ENCODE assay signal across 10 cellular contexts in the genomic region with DNA sequence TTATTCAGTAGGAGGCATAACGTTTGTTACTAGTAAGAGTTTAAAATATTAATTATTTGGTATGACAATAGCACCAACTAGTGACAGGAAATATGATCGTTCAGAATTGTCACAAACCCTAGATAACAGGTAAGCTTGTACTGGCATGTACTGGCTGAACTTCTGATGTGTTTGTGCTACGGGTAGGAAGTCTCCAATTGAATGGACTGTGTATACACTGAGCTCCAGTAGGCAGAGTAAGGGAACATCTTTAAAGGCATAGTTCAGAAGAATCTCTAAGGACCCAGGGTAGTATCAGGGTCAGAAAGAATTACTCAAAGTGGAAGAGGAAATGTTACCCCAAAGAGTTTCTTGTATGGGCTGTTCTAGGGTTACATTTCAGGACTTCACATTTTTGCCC.
A peak's percentile ranks its signal among the peaks of the same experiment; 100 is the strongest.
DNase-seq lines count a peak whose midpoint lies in the region; ATAC-seq and TF ChIP-seq lines count a peak whose summit lies in the region.
"Had no signal": no experiment of that assay in that cellular context is flagged by ENCODE, and none has a peak within 500 bp of the region (broad histone marks: within the 10 kb centered on the region; RNA-seq: fewer than 3 reads in every experiment).

No MANE protein-coding gene starts in this region.

- TF ChIP-seq POLR2A in tibial nerve (IDR thresholded peaks at IDR 0.05), result no peak

- in situ Hi-C loops in mammary epithelial cell (cut with MboI; ENCODE audit: low sequenced_read_pairs in 2 of 2), result no loop called here

- intact Hi-C loops in mammary epithelial cell (cut with micrococcal nuclease), result loop anchor here (2.0 to 5.0 kb wide), 3 partner anchors 208 to 536 kb away; no protein-coding TSS in a partner anchor

- no peaks in the 10 kb centered on the region for H3K4me1 ChIP-seq in mammary epithelial cell (ENCODE audit: insufficient read depth, low read length)
- no peaks in the 10 kb centered on the region for H3K4me1 ChIP-seq in tibial nerve

- H4K20me1 ChIP-seq in mammary epithelial cell (ENCODE audit: insufficient read depth, low read length), result no peaks in the 10 kb centered on the region

- H3K27ac ChIP-seq in mammary epithelial cell (ENCODE audit: insufficient read depth, low read depth, low read length) (no peak overlapping the region), tibial nerve (no peak overlapping the region)

- H3K9me3 ChIP-seq in mammary epithelial cell (replicated peaks; ENCODE audit: insufficient read depth, low read length), result peaks cover 8% of the 10 kb centered on the region
- no peaks in the 10 kb centered on the region for H3K9me3 ChIP-seq in tibial nerve

- H3K79me2 ChIP-seq in mammary epithelial cell (ENCODE audit: insufficient read depth, low read length), result no peaks in the 10 kb centered on the region

- DNase-seq in DMS 273 (lab: John Stamatoyannopoulos, UW; ENCODE audit: unreplicated experiment), result peak; percentile 23
- DNase-seq in DMS 273 treated with DMSO at 0.1 percent for 48 hours (lab: John Stamatoyannopoulos, UW), result no peak
- DNase-seq in mammary epithelial cell, result peak; percentile 12
- DNase-seq in effector memory CD8-positive, alpha-beta T cell, result no peak
- DNase-seq in T-helper 9 cell, result no peak
- DNase-seq in tibial nerve (ENCODE audit: low spot score in 2 of 2), result no peak
- DNase-seq: NCI-H1092 treated with DMSO at 0.1 percent for 48 hours had no signal

- no peak overlapping the region for H3K4me3 Mint-ChIP-seq in effector memory CD8-positive, alpha-beta T cell
- H3K4me3 Mint-ChIP-seq: type B pancreatic cell had no signal

- dilution Hi-C loops in mammary epithelial cell (cut with HindIII; ENCODE audit: low sequenced_read_pairs), result no loop called here

- TF ChIP-seq EP300 in tibial nerve (IDR thresholded peaks at IDR 0.05), result no peak

- 16% methylated on average over 3 of the region's 3 CpGs for WGBS in mammary epithelial cell (ENCODE audit: low coverage, missing lambda C conversion rate)
- 44 to 48% methylated on average over 3 of the region's 3 CpGs for WGBS in tibial nerve, 2 donors

- BruUV-seq in mammary epithelial cell (replicated peaks; lab: Mats Ljungman, UMichigan), result no TSS peak

- TF ChIP-seq CTCF in mammary epithelial cell (conservative IDR thresholded peaks at IDR 0.05 in 1 of 2, IDR thresholded peaks at IDR 0.05 in 1 of 2; ENCODE audit: extremely low read depth in 1 of 2, insufficient read depth in 1 of 2, low read depth in 1 of 2, low read length in 2 of 2), result peak in 1 of 2 donors; percentile 29
- TF ChIP-seq CTCF in tibial nerve (IDR thresholded peaks at IDR 0.05), result peak in 1 of 5 experiments; percentile 22

- H3K4me1 Mint-ChIP-seq in effector memory CD8-positive, alpha-beta T cell (ENCODE audit: low read depth in 2 of 2), result no peaks in the 10 kb centered on the region

- no peaks in the 10 kb centered on the region for H3K36me3 Mint-ChIP-seq in effector memory CD8-positive, alpha-beta T cell (ENCODE audit: insufficient read depth)
- H3K36me3 Mint-ChIP-seq: type B pancreatic cell had no signal

- no peak overlapping the region for H3K9ac ChIP-seq in mammary epithelial cell (ENCODE audit: insufficient read depth, low read length)

- H3K4me2 ChIP-seq in mammary epithelial cell (ENCODE audit: insufficient read depth, low read depth, low read length), result no peak overlapping the region

- H3K9me3 Mint-ChIP-seq in effector memory CD8-positive, alpha-beta T cell, result no peaks in the 10 kb centered on the region

- CTCF ChIA-PET in mammary epithelial cell (lab: Charles Lee; ENCODE audit: low non-redundant PET), result interaction anchor here (0.6 to 0.7 kb wide), 3 partner anchors 207 to 298 kb away, joined by 4 to 7 read pairs (median 4); no protein-coding TSS in a partner anchor

- H3K4me3 ChIP-seq in mammary epithelial cell (replicated peaks in 1 of 3; ENCODE audit: insufficient read depth in 1 of 3, low read depth in 2 of 3, low read length in 3 of 3), result no peak overlapping the region
- no peak overlapping the region for H3K4me3 ChIP-seq in tibial nerve

- H3K36me3 ChIP-seq in mammary epithelial cell (ENCODE audit: insufficient read depth, low read length) (no peaks in the 10 kb centered on the region), tibial nerve (no peaks in the 10 kb centered on the region)

- peaks cover 6 to 13% of the 10 kb centered on the region in 2 donors for H3K27me3 Mint-ChIP-seq in effector memory CD8-positive, alpha-beta T cell
- H3K27me3 Mint-ChIP-seq: type B pancreatic cell had no signal

- H2AFZ ChIP-seq in mammary epithelial cell (ENCODE audit: low read depth, low read length), result no peak overlapping the region

- H3K27ac Mint-ChIP-seq in effector memory CD8-positive, alpha-beta T cell, result no peak overlapping the region
- H3K27ac Mint-ChIP-seq: type B pancreatic cell had no signal

- ATAC-seq in GM19351 (IDR thresholded peaks at IDR 0.05; ENCODE audit: unreplicated experiment) (peak; percentile 70), HG03469 (IDR thresholded peaks at IDR 0.05; ENCODE audit: unreplicated experiment) (peak; percentile 74)
- ATAC-seq in effector memory CD8-positive, alpha-beta T cell (replicated peaks), result no peak

- no peaks in the 10 kb centered on the region for H3K27me3 ChIP-seq in mammary epithelial cell (ENCODE audit: insufficient read depth, low read length)
- H3K27me3 ChIP-seq in tibial nerve, result no peaks in the 10 kb centered on the region

Comparison
In these comparisons a context has a peak if more than half of its experiments do, and no peak if none do; other contexts are left out.
1. DNase-seq: peak in DMS 273 (single experiment) and mammary epithelial cell (single experiment); none in DMS 273 treated with DMSO at 0.1 percent for 48 hours (single experiment), effector memory CD8-positive, alpha-beta T cell (0 of 3), T-helper 9 cell (single experiment) and tibial nerve (0 of 2).